In the genomic region with DNA sequence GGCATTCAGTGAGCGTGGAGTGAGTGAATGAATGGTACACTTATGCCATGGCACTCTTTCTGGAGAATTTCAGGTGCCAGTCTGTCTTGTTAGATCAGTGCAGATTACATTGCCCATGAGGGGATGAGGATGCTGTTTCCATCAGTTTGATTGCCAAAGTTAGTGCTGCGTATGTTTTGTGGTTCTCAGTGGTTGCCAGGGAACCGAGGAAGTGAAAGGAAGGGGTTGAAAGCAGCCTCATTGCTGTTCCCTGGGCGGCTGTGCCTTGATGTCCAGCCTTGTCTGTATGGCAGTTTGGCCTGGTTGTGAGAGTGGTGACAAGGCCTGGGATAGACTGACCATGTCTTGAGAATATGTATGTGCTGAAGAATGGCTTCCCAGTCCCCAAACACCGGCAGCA, we compare ENCODE assay signal across 9 cellular contexts. TPM values are rescaled to one million over a fixed set of nuclear protein-coding genes. Genes with fewer than 3 reads are reported as not detected.
DNase-seq lines count a peak whose midpoint lies in the region; ATAC-seq, FAIRE-seq and TF ChIP-seq lines count a peak whose summit lies in the region.
"Had no signal": no experiment of that assay in that cellular context is flagged by ENCODE, and none has a peak within 500 bp of the region (broad histone marks: within the 10 kb centered on the region; RNA-seq: fewer than 3 reads in every experiment).

No MANE protein-coding gene starts in this region.

- ATAC-seq in heart right ventricle (peak in 2 of 8 donors; percentile 3 to 12), gastrocnemius medialis (no peak), HG02840 (IDR thresholded peaks at IDR 0.05; ENCODE audit: low FRiP score, unreplicated experiment) (no peak), HG03196 (IDR thresholded peaks at IDR 0.05; ENCODE audit: unreplicated experiment) (no peak)

- H3K4me3 ChIP-seq in heart right ventricle (no peak overlapping the region), gastrocnemius medialis (no peak overlapping the region)

- CTCF ChIA-PET in RWPE1 (lab: Yijun Ruan, JAX) = no interaction called here

- TF ChIP-seq CTCF in RWPE1 (conservative IDR thresholded peaks at IDR 0.05; ENCODE audit: low read depth) (no peak), heart right ventricle (IDR thresholded peaks at IDR 0.05) (no peak), gastrocnemius medialis (IDR thresholded peaks at IDR 0.05 in 4 of 5, conservative IDR thresholded peaks at IDR 0.05 in 1 of 5) (no peak), GM10266 (IDR thresholded peaks at IDR 0.05; ENCODE audit: control insufficient read depth, insufficient read depth, low read depth, missing control alignments) (no peak)

- H3K9me3 ChIP-seq in heart right ventricle (no peaks in the 10 kb centered on the region), gastrocnemius medialis (no peaks in the 10 kb centered on the region)

- WGBS in heart right ventricle, 2 donors = 40 to 41% methylated on average over 5 of the region's 5 CpGs

- H3K36me3 ChIP-seq in heart right ventricle (peaks cover 0 to 3% (median 0%) of the 10 kb centered on the region in 9 donors), gastrocnemius medialis (no peaks in the 10 kb centered on the region)

- in situ Hi-C loops in gastrocnemius medialis (cut with MboI; ENCODE audit: low sequenced_read_pairs in 4 of 4) = no loop called here

- TF ChIP-seq POLR2A in GM12891 (IDR thresholded peaks at IDR 0.05; ENCODE audit: low read depth, low read length) (no peak), gastrocnemius medialis (IDR thresholded peaks at IDR 0.05) (no peak)

- peak; percentile 48 for FAIRE-seq in GM12891 (lab: Jason Lieb, UNC)
- FAIRE-seq: RCC 7860 had no signal

- intact Hi-C loops in heart right ventricle (cut with DNase I) (no loop called here), gastrocnemius medialis (cut with DNase I; ENCODE audit: low total_unique reads) (loop anchor here (10.0 kb wide), 1 partner anchor 269 kb away; the partner anchor contains the start of genes ACTR1A and SUFU)

- H3K27me3 ChIP-seq in heart right ventricle (no peaks in the 10 kb centered on the region), gastrocnemius medialis (no peaks in the 10 kb centered on the region)

- DNase-seq in GM12891 (ENCODE audit: insufficient read length, low spot score) = no peak
- no peak for DNase-seq in RWPE1 (ENCODE audit: low spot score)
- DNase-seq in heart right ventricle = peak in 1 of 2 donors; percentile 68
- peak in 1 of 2 donors; percentile 50 for DNase-seq in gastrocnemius medialis
- no peak for DNase-seq in activated CD4-positive, CD25-positive, alpha-beta regulatory T cell (lab: John Stamatoyannopoulos, UW)
- no peak for DNase-seq in GM10266 (ENCODE audit: extremely low spot score)

- H3K4me1 ChIP-seq in heart right ventricle (peaks cover 22 to 96% (median 79%) of the 10 kb centered on the region in 9 donors), gastrocnemius medialis (peaks cover 70 to 71% of the 10 kb centered on the region in 2 donors)

- H3K27ac ChIP-seq in RWPE1 (peak overlapping the region; percentile 99), heart right ventricle (peak overlapping the region; percentile 85 to 99 (median 97)), gastrocnemius medialis (peak overlapping the region; percentile 91 to 100 (median 96))

- POLR2A ChIA-PET in RWPE1 (lab: Yijun Ruan, JAX; ENCODE audit: low non-redundant PET) = no interaction called here

TF ChIP-seq in GM12891, 5 proteins besides CTCF, POLR2A, EP300 and RAD21:
- TF ChIP-seq SPI1 (IDR thresholded peaks at IDR 0.05; ENCODE audit: low read depth, low read length) (peak; percentile 39; the same call in 1 of the 2 replicates), TAF1 (IDR thresholded peaks at IDR 0.05; ENCODE audit: low read depth, low read length) (no peak)

RNA-seq across cellular contexts. Expression of gene WBP1L, which starts 30.2 kb away (rescaled TPM):
- 13.8 TPM for polyA plus RNA-seq in GM12891 (2012; ENCODE audit: low read depth, missing spikeins)
- 10 to 100 TPM; 17.3 to 33.3 (median 21.0) TPM for total RNA-seq in heart right ventricle
- polyA plus RNA-seq in heart right ventricle = 10 to 100 TPM; 14.3 to 17.5 TPM
- total RNA-seq in gastrocnemius medialis = 100 to 1,000 TPM; 103 to 204 (median 145) TPM

RNA-seq across cellular contexts. Expression of gene SFXN2, which starts 59.5 kb away (rescaled TPM):
- polyA plus RNA-seq in GM12891 (2012; ENCODE audit: low read depth, missing spikeins) = 15.4 TPM
- total RNA-seq in heart right ventricle = 1 to 10 TPM in 9 of 10 donors, under 1 TPM in 1; 0.89 to 4.5 (median 2.3) TPM
- 1 to 10 TPM; 2.5 to 4.3 TPM for polyA plus RNA-seq in heart right ventricle
- total RNA-seq in gastrocnemius medialis = 1 to 10 TPM in 1 of 4 donors, under 1 TPM in 3; 0.20 to 5.0 (median 0.76) TPM

RNA-seq across cellular contexts. Expression of gene ARL3, which starts 59.8 kb away (rescaled TPM):
- polyA plus RNA-seq in GM12891 (2012; ENCODE audit: low read depth, missing spikeins) = 9.7 TPM
- total RNA-seq in heart right ventricle = 10 to 100 TPM; 10.9 to 17.8 (median 13.6) TPM
- polyA plus RNA-seq in heart right ventricle = 10 to 100 TPM in 1 of 2 donors, 1 to 10 TPM in 1; 5.0 to 15.8 TPM
- total RNA-seq in gastrocnemius medialis = 1 to 10 TPM; 1.0 to 2.4 (median 1.5) TPM
